8 cellular contexts compared by ENCODE assay signal in genomic region chr15:44711089-44711355, GRCh38. TPM values are rescaled to one million over a fixed set of nuclear protein-coding genes. Genes with fewer than 3 reads are reported as not detected.
DNase-seq lines count a peak whose midpoint lies in the region; ATAC-seq and TF ChIP-seq lines count a peak whose summit lies in the region.

TSS of gene PATL2 (minus strand) at chr15:44711323. CDS start at chr15:44676490, 34,833 bp downstream.

- no peak for TF ChIP-seq CTCF in activated B cell treated with CpG ODN at 0.5 μM for 24 hours (IDR thresholded peaks at IDR 0.05)

- intact Hi-C loops in activated B cell treated with CpG ODN at 0.5 μM for 24 hours (cut with micrococcal nuclease) (loop anchor here (1.0 to 5.0 kb wide), 5 partner anchors 17 to 326 kb away; partner anchors contain the start of genes CTDSPL2 and EIF3J), right cardiac atrium (cut with DNase I) (no loop called here)

- H3K4me3 ChIP-seq in HAP-1 (peak within 1 kb of the TSS; percentile 98), right cardiac atrium (ENCODE audit: low read length) (peak within 1 kb of the TSS; percentile 76), skin epidermis (peak within 1 kb of the TSS; percentile 63 to 100 (median 90))

- H3K4me3 Mint-ChIP-seq in activated B cell treated with CpG ODN at 0.5 μM for 24 hours, result peak within 1 kb of the TSS; percentile 99

- H3K27me3 ChIP-seq in HAP-1 (ENCODE audit: low read depth) (no peaks in the 10 kb centered on the region), right cardiac atrium (ENCODE audit: control insufficient read depth, insufficient read depth) (no peaks in the 10 kb centered on the region)

- in situ Hi-C loops in HAP-1 (cut with MboI; ENCODE audit: low sequenced_read_pairs), result no loop called here

- WGBS in right cardiac atrium, result 0% methylated on average over 11 of the region's 11 CpGs

- H3K9me3 Mint-ChIP-seq in activated B cell treated with CpG ODN at 0.5 μM for 24 hours, result no peaks in the 10 kb centered on the region

- peaks cover 66% of the 10 kb centered on the region for H3K36me3 Mint-ChIP-seq in activated B cell treated with CpG ODN at 0.5 μM for 24 hours (ENCODE audit: low read depth)

- POLR2A ChIA-PET in activated B cell treated with CpG ODN at 0.5 μM for 24 hours (lab: Charles Lee), result interaction anchor here (0.7 to 24.4 kb wide), 29 partner anchors 13 to 935 kb away, joined by 3 to 2387 read pairs (median 5); partner anchors contain the start of genes EIF3J, ELL3, GOLM2 and SPG11

- H3K27ac Mint-ChIP-seq in activated B cell treated with CpG ODN at 0.5 μM for 24 hours, result peak within 1 kb of the TSS; percentile 100

- H3K36me3 ChIP-seq in HAP-1 (replicated peaks), result peaks cover 17% of the 10 kb centered on the region

- CTCF ChIA-PET in activated B cell treated with CpG ODN at 0.5 μM for 24 hours (lab: Charles Lee), result interaction anchor here (0.6 to 16.4 kb wide), 13 partner anchors 9 to 424 kb away, joined by 3 to 239 read pairs (median 7); partner anchors contain the start of genes SPG11 and TRIM69

- H3K27me3 Mint-ChIP-seq in activated B cell treated with CpG ODN at 0.5 μM for 24 hours, result no peaks in the 10 kb centered on the region

- ATAC-seq in activated B cell treated with CpG ODN at 0.5 μM for 24 hours (ENCODE audit: low read depth), result no peak
- ATAC-seq in right cardiac atrium, result no peak
- ATAC-seq in GM18907 (IDR thresholded peaks at IDR 0.05; ENCODE audit: unreplicated experiment), result no peak
- ATAC-seq in GM19328 (IDR thresholded peaks at IDR 0.05; ENCODE audit: unreplicated experiment), result no peak

- H3K4me1 ChIP-seq in HAP-1, result peaks cover 4% of the 10 kb centered on the region; the same call in 1 of the 2 replicates
- peaks cover 2% of the 10 kb centered on the region for H3K4me1 ChIP-seq in right cardiac atrium (ENCODE audit: control insufficient read depth, insufficient read depth, low read length)

- no peak for DNase-seq in HAP-1 (ENCODE audit: low spot score in 2 of 2)
- DNase-seq in activated B cell treated with CpG ODN at 0.5 μM for 24 hours, result no peak
- DNase-seq in right cardiac atrium, result no peak
- DNase-seq in Kasumi-1 (lab: John Stamatoyannopoulos, UW), result no peak
- DNase-seq in T-helper 9 cell, result no peak

- peaks cover 47% of the 10 kb centered on the region for H3K4me1 Mint-ChIP-seq in activated B cell treated with CpG ODN at 0.5 μM for 24 hours

- H3K27ac ChIP-seq in right cardiac atrium (ENCODE audit: low read length) (peak within 1 kb of the TSS; percentile 97), skin epidermis (peak within 1 kb of the TSS; percentile 94 to 100 (median 99))

- H3K9me3 ChIP-seq in HAP-1, result no peaks in the 10 kb centered on the region
- H3K9me3 ChIP-seq in right cardiac atrium (ENCODE audit: control insufficient read depth, low read length), result no peaks in the 10 kb centered on the region

RNA-seq across cellular contexts. Expression of gene PATL2, which starts in this region (rescaled TPM):
- 19.8 and 27.2 TPM in 2 replicates for total RNA-seq in activated B cell treated with CpG ODN at 0.5 μM for 24 hours
- 1 to 10 TPM; 2.4 to 6.6 (median 3.9) TPM for total RNA-seq in right cardiac atrium
- polyA plus RNA-seq in right cardiac atrium, result 8.3 TPM
